15 cellular contexts compared by ENCODE assay signal in genomic region chr4:174316954-174317353, GRCh38.
"Had no signal": no experiment of that assay in that cellular context is flagged by ENCODE, and none has a peak within 500 bp of the region (broad histone marks: within the 10 kb centered on the region; RNA-seq: fewer than 3 reads in every experiment).

No MANE protein-coding gene starts in this region.

- H3K9ac ChIP-seq: neural progenitor cell had no signal

- H3K4me2 ChIP-seq: neural progenitor cell had no signal

- H3K9me3 ChIP-seq: esophagus squamous epithelium, gastrocnemius medialis, right lobe of liver, spleen, testis had no signal

- H2AFZ ChIP-seq: neural progenitor cell had no signal

- DNase-seq: activated CD4-positive, alpha-beta T cell treated with anti-CD3 and anti-CD28 coated beads, Interleukin-2, amount 50 U/mL, for 4 hours; activated naive CD4-positive, alpha-beta T cell; activated naive CD8-positive, alpha-beta T cell treated with anti-CD3 and anti-CD28 coated beads, Interleukin-2, amount 10 ng/mL, durations not matched to agents 7 days and 5 days; effector CD8-positive, alpha-beta T cell; esophagus squamous epithelium; gastrocnemius medialis; head of caudate nucleus; left ventricle myocardium superior; naive thymus-derived CD4-positive, alpha-beta T cell; right lobe of liver; spleen; stimulated activated CD4-positive, alpha-beta T cell treated with anti-CD3 and anti-CD28 coated beads, Interleukin-4, amount 100 ng/mL, for 4 hours; testis had no signal

- H3K27ac ChIP-seq: esophagus squamous epithelium, gastrocnemius medialis, neural progenitor cell, right lobe of liver, spleen, testis had no signal

- H3K4me1 ChIP-seq: esophagus squamous epithelium, neural progenitor cell, right lobe of liver, spleen, testis had no signal

- H3K4me3 ChIP-seq: esophagus squamous epithelium, gastrocnemius medialis, neural progenitor cell, right lobe of liver, spleen, testis had no signal

- H3K27me3 ChIP-seq: esophagus squamous epithelium, gastrocnemius medialis, neural progenitor cell, right lobe of liver, spleen, testis had no signal

- ATAC-seq: gastrocnemius medialis; left ventricle myocardium superior; naive thymus-derived CD4-positive, alpha-beta T cell; right lobe of liver; stimulated activated memory B cell treated with anti-CD40 and anti-IgM and Interleukin-4, amounts not matched to agents 10 μg/mL and 1 μg/mL and 100 μg/mL, for 72 hours had no signal
